Comparison of ENCODE assay signal across 2 cellular contexts in the genomic region with DNA sequence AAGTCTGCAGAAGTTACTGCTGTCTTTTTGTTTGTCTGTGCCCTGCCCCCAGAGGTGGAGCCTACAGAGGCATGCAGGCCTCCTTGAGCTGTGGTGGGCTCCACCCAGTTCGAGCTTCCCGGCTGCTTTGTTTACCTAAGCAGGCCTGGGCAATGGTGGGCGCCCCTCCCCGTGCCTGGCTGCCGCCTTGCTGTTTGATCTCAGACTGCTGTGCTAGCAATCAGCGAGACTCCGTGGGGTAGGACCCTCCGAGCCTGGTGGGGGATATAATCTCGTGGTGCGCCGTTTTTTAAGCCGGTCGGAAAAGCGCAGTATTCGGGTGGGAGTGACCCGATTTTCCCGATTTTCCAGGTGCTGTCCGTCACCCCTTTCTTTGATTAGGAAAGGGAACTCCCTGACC. TPM values are rescaled to one million over a fixed set of nuclear protein-coding genes. Genes with fewer than 3 reads are reported as not detected.
"Had no signal": no experiment of that assay in that cellular context is flagged by ENCODE, and none has a peak within 500 bp of the region (broad histone marks: within the 10 kb centered on the region; RNA-seq: fewer than 3 reads in every experiment).

No MANE protein-coding gene starts in this region.

RNA-seq across cellular contexts. Expression of a gene that starts 36.0 kb away (rescaled TPM):
- total RNA-seq: cardiac muscle cell, SJCRH30 had no signal
- polyA plus RNA-seq: cardiac muscle cell had no signal
